In genomic region chr5:78659714-78660113, GRCh38 we compare ENCODE assay signal across 24 cellular contexts. TPM values are rescaled to one million over a fixed set of nuclear protein-coding genes. Genes with fewer than 3 reads are reported as not detected.
DNase-seq lines count a peak whose midpoint lies in the region; ATAC-seq, FAIRE-seq and TF ChIP-seq lines count a peak whose summit lies in the region.
"Had no signal": no experiment of that assay in that cellular context is flagged by ENCODE, and none has a peak within 500 bp of the region (broad histone marks: within the 10 kb centered on the region; RNA-seq: fewer than 3 reads in every experiment).

No MANE protein-coding gene starts in this region.

- no peak for TF ChIP-seq EP300 in SK-N-SH (IDR thresholded peaks at IDR 0.05; ENCODE audit: borderline replicate concordance in 1 of 2, low read depth in 1 of 2, low read length in 1 of 2)

- no peak for TF ChIP-seq RAD21 in SK-N-SH (IDR thresholded peaks at IDR 0.05; ENCODE audit: low read length)

- H3K79me2 ChIP-seq in SK-N-SH (ENCODE audit: insufficient read depth) (no peaks in the 10 kb centered on the region), astrocyte (ENCODE audit: insufficient read depth, low read length) (no peaks in the 10 kb centered on the region)

- H3K27me3 Mint-ChIP-seq in astrocyte (ENCODE audit: low read depth, unreplicated experiment), result peaks cover 5% of the 10 kb centered on the region
- H3K27me3 Mint-ChIP-seq in effector memory CD8-positive, alpha-beta T cell, result peaks cover 14 to 23% of the 10 kb centered on the region in 2 donors

- POLR2A ChIA-PET in SK-N-SH (lab: Yijun Ruan, JAX), result no interaction called here

- intact Hi-C loops in left ventricle myocardium superior (cut with micrococcal nuclease) (no loop called here), tibial artery (cut with DNase I; ENCODE audit: low total_unique reads) (loop anchor here (10.0 kb wide), 1 partner anchor 245 kb away; no protein-coding TSS in a partner anchor)

- H3K27ac ChIP-seq in SK-N-SH (ENCODE audit: low read depth in 2 of 2, low read length in 1 of 2) (peak overlapping the region in 1 of 2 experiments; percentile 18; a peak in 1 of 4 replicates), astrocyte (ENCODE audit: low read depth, low read length) (peak overlapping the region; percentile 50), tibial artery (peak overlapping the region; percentile 60 to 68)
- H3K27ac ChIP-seq: 22Rv1, C4-2B, left lung, spleen had no signal

- H3K36me3 Mint-ChIP-seq in astrocyte (ENCODE audit: low read depth, unreplicated experiment), result no peaks in the 10 kb centered on the region
- no peaks in the 10 kb centered on the region for H3K36me3 Mint-ChIP-seq in effector memory CD8-positive, alpha-beta T cell (ENCODE audit: insufficient read depth)
- H3K36me3 Mint-ChIP-seq: activated naive CD4-positive, alpha-beta T cell treated with anti-CD3 and anti-CD28 coated beads, Interleukin-2, amount 50 U/mL, for 72 hours had no signal

- H3K4me3 ChIP-seq in SK-N-SH (ENCODE audit: low read depth in 2 of 2, low read length in 1 of 2) (no peak overlapping the region), astrocyte (ENCODE audit: insufficient read depth, low read depth, low read length) (no peak overlapping the region), tibial artery (no peak overlapping the region)
- H3K4me3 ChIP-seq: left lung, spleen had no signal

- no peak overlapping the region for H2AFZ ChIP-seq in SK-N-SH (ENCODE audit: low read depth)
- no peak overlapping the region for H2AFZ ChIP-seq in astrocyte (ENCODE audit: low read depth, low read length)

- H3K9me3 ChIP-seq in SK-N-SH (no peaks in the 10 kb centered on the region), astrocyte (ENCODE audit: insufficient read depth, low read depth, low read length) (no peaks in the 10 kb centered on the region), tibial artery (no peaks in the 10 kb centered on the region)
- H3K9me3 ChIP-seq: left lung, spleen had no signal

- peaks cover 11% of the 10 kb centered on the region for H3F3A ChIP-seq in SK-N-SH (replicated peaks; ENCODE audit: insufficient read depth)

- no peak for FAIRE-seq in astrocyte (lab: Jason Lieb, UNC)
- FAIRE-seq: GM18507, H54, TTC549 had no signal

- TF ChIP-seq CTCF in SK-N-SH (IDR thresholded peaks at IDR 0.05) (no peak), astrocyte (IDR thresholded peaks at IDR 0.05; ENCODE audit: insufficient read depth, low read depth, low read length) (no peak), tibial artery (IDR thresholded peaks at IDR 0.05) (no peak)

- H3K4me1 ChIP-seq in SK-N-SH (ENCODE audit: control insufficient read depth in 1 of 2, insufficient read depth in 2 of 2, low read depth in 1 of 2, low read length in 1 of 2) (peaks cover 0 to 2% of the 10 kb centered on the region in 2 experiments; a peak in 1 of 4 replicates), astrocyte (ENCODE audit: insufficient read depth, low read length) (peaks cover 15% of the 10 kb centered on the region), tibial artery (peaks cover 0 to 49% (median 19%) of the 10 kb centered on the region in 4 donors)
- H3K4me1 ChIP-seq: spleen had no signal

- no peaks in the 10 kb centered on the region for H3K9me2 ChIP-seq in SK-N-SH

- 62% methylated on average over 3 of the region's 3 CpGs for WGBS in SK-N-SH (ENCODE audit: low lambda C conversion rate)

- H3K4me3 Mint-ChIP-seq in astrocyte (ENCODE audit: unreplicated experiment), result no peak overlapping the region
- H3K4me3 Mint-ChIP-seq in effector memory CD8-positive, alpha-beta T cell, result no peak overlapping the region
- H3K4me3 Mint-ChIP-seq: activated CD4-positive, alpha-beta memory T cell treated with anti-CD3 and anti-CD28 coated beads, Interleukin-2, amount 10 ng/mL, durations not matched to agents 7 days and 5 days; activated T-cell treated with anti-CD3 and anti-CD28 coated beads, Interleukin-2, amount 50 U/mL, for 4 hours had no signal

- H3K4me2 ChIP-seq in SK-N-SH, result no peak overlapping the region
- H3K4me2 ChIP-seq in astrocyte (ENCODE audit: low read length), result peak overlapping the region; percentile 31

- H3K36me3 ChIP-seq in SK-N-SH (replicated peaks in 1 of 2; ENCODE audit: control insufficient read depth in 1 of 2, insufficient read depth in 2 of 2, low read length in 1 of 2) (no peaks in the 10 kb centered on the region), astrocyte (ENCODE audit: insufficient read depth, low read length) (no peaks in the 10 kb centered on the region), tibial artery (no peaks in the 10 kb centered on the region)
- H3K36me3 ChIP-seq: left lung, spleen had no signal

- H3K9ac ChIP-seq in SK-N-SH (no peak overlapping the region), astrocyte (ENCODE audit: low read length) (peak overlapping the region; percentile 5)

- no peaks in the 10 kb centered on the region for H3K27me3 ChIP-seq in SK-N-SH (ENCODE audit: insufficient read depth)
- no peaks in the 10 kb centered on the region for H3K27me3 ChIP-seq in astrocyte (ENCODE audit: insufficient read depth, low read length)
- no peaks in the 10 kb centered on the region for H3K27me3 ChIP-seq in tibial artery
- H3K27me3 ChIP-seq: left lung, spleen had no signal

- no peaks in the 10 kb centered on the region for H3K4me1 Mint-ChIP-seq in astrocyte (ENCODE audit: low read depth, unreplicated experiment)
- no peaks in the 10 kb centered on the region for H3K4me1 Mint-ChIP-seq in effector memory CD8-positive, alpha-beta T cell (ENCODE audit: low read depth in 2 of 2)
- H3K4me1 Mint-ChIP-seq: activated CD4-positive, alpha-beta memory T cell treated with anti-CD3 and anti-CD28 coated beads, Interleukin-2, amount 10 ng/mL, durations not matched to agents 7 days and 5 days had no signal

- H3K27ac Mint-ChIP-seq in astrocyte (ENCODE audit: unreplicated experiment), result no peak overlapping the region
- H3K27ac Mint-ChIP-seq in effector memory CD8-positive, alpha-beta T cell, result no peak overlapping the region
- H3K27ac Mint-ChIP-seq: activated CD4-positive, alpha-beta memory T cell treated with anti-CD3 and anti-CD28 coated beads, Interleukin-2, amount 10 ng/mL, durations not matched to agents 7 days and 5 days; activated naive CD4-positive, alpha-beta T cell treated with anti-CD3 and anti-CD28 coated beads, Interleukin-2, amount 50 U/mL, for 72 hours had no signal

- H3K9me3 Mint-ChIP-seq in astrocyte (ENCODE audit: unreplicated experiment), result no peaks in the 10 kb centered on the region
- H3K9me3 Mint-ChIP-seq in effector memory CD8-positive, alpha-beta T cell, result no peaks in the 10 kb centered on the region
- H3K9me3 Mint-ChIP-seq: activated CD4-positive, alpha-beta memory T cell treated with anti-CD3 and anti-CD28 coated beads, Interleukin-2, amount 10 ng/mL, durations not matched to agents 7 days and 5 days; activated naive CD4-positive, alpha-beta T cell treated with anti-CD3 and anti-CD28 coated beads, Interleukin-2, amount 50 U/mL, for 72 hours; activated T-cell treated with anti-CD3 and anti-CD28 coated beads, Interleukin-2, amount 50 U/mL, for 4 hours had no signal

- no peak for DNase-seq in SK-N-SH
- peak; percentile 91 for DNase-seq in astrocyte (ENCODE audit: low read depth)
- DNase-seq in left ventricle myocardium superior, result no peak
- DNase-seq in tibial artery, result no peak
- DNase-seq in effector memory CD8-positive, alpha-beta T cell, result no peak
- no peak for DNase-seq in NCI-H2029 (lab: John Stamatoyannopoulos, UW)
- DNase-seq in stimulated activated CD4-positive, alpha-beta T cell treated with anti-CD3 and anti-CD28 coated beads, Interleukin-4, amount 100 ng/mL, for 1 hour, result no peak
- DNase-seq: activated CD4-positive, alpha-beta memory T cell treated with anti-CD3 and anti-CD28 coated beads, Interleukin-2, amount 10 ng/mL, durations not matched to agents 7 days and 5 days; activated T-cell treated with anti-CD3 and anti-CD28 coated beads, Interleukin-2, amount 50 U/mL, for 4 hours; caudate nucleus; effector memory CD4-positive, alpha-beta T cell; KG1; left lung; NCI-H1105; NCI-H69; posterior cingulate gyrus; spleen had no signal

- ATAC-seq in SK-N-SH treated with all-trans-retinoic acid at 6 μM for 48 hours (no peak; the same call in 2 of the 3 replicates), left ventricle myocardium superior (peak; percentile 17)
- no peak for ATAC-seq in effector memory CD8-positive, alpha-beta T cell (replicated peaks)
- ATAC-seq: activated naive CD4-positive, alpha-beta T cell treated with anti-CD3 and anti-CD28 coated beads, Interleukin-2, amount 50 U/mL, for 72 hours; activated T-cell treated with anti-CD3 and anti-CD28 coated beads, Interleukin-2, amount 50 U/mL, for 4 hours had no signal

- H4K20me1 ChIP-seq in SK-N-SH (ENCODE audit: insufficient read depth) (no peaks in the 10 kb centered on the region), astrocyte (ENCODE audit: insufficient read depth, low read length) (no peaks in the 10 kb centered on the region)

- CTCF ChIA-PET in SK-N-SH (lab: Yijun Ruan, JAX), result interaction anchor here (1.3 to 1.6 kb wide), 2 partner anchors 10 to 72 kb away, joined by 3 to 6 read pairs; partner anchors contain the start of gene LHFPL2

TF ChIP-seq in SK-N-SH treated with all-trans-retinoic acid at 6 μM for 48 hours, 23 proteins besides CTCF, POLR2A, EP300 and RAD21 (continues in another document):
- TF ChIP-seq ZNF8 (CRISPR knock-in tag; IDR thresholded peaks at IDR 0.05), result no peak
- TF ChIP-seq BACH2 (CRISPR knock-in tag; IDR thresholded peaks at IDR 0.05; ENCODE audit: borderline replicate concordance), result no peak
- no peak; the same call in 1 of the 2 replicates for TF ChIP-seq CSDC2 (CRISPR knock-in tag; IDR thresholded peaks at IDR 0.05)
- TF ChIP-seq OSR1 (CRISPR knock-in tag; IDR thresholded peaks at IDR 0.05), result no peak
- TF ChIP-seq RARB (CRISPR knock-in tag; IDR thresholded peaks at IDR 0.05), result no peak
- TF ChIP-seq SNAI2 (CRISPR knock-in tag; IDR thresholded peaks at IDR 0.05), result no peak
- TF ChIP-seq ZNF565 (CRISPR knock-in tag; conservative IDR thresholded peaks at IDR 0.05; ENCODE audit: low read depth), result no peak

TF ChIP-seq in SK-N-SH, 30 proteins besides CTCF, POLR2A, EP300 and RAD21:
- no peak for TF ChIP-seq SMC3 (IDR thresholded peaks at IDR 0.05; ENCODE audit: low read depth, low read length)
- no peak for TF ChIP-seq JUND (IDR thresholded peaks at IDR 0.05)
- TF ChIP-seq NRF1 (IDR thresholded peaks at IDR 0.05; ENCODE audit: low read depth, low read length), result no peak

RNA-seq across cellular contexts. Expression of gene LHFPL2, which starts 11.1 kb away (rescaled TPM):
- 8.6 and 10.4 TPM in 2 replicates for polyA plus RNA-seq in SK-N-SH (2012; rRNA removed)
- polyA plus RNA-seq in SK-N-SH (2012; cell fraction: cytosol; rRNA removed), result 10.1 and 10.4 TPM in 2 replicates
- polyA plus RNA-seq in SK-N-SH (2012; cell fraction: nucleus; rRNA removed), result 8.4 and 14.2 TPM in 2 replicates
- total RNA-seq in astrocyte, result 17.0 and 19.8 TPM in 2 replicates
- total RNA-seq in left ventricle myocardium superior, result 5.4 TPM
